Comparison of ENCODE assay signal across 9 cellular contexts in genomic region chr4:112473985-112474384, GRCh38. TPM values are rescaled to one million over a fixed set of nuclear protein-coding genes. Genes with fewer than 3 reads are reported as not detected.
"Had no signal": no experiment of that assay in that cellular context is flagged by ENCODE, and none has a peak within 500 bp of the region (broad histone marks: within the 10 kb centered on the region; RNA-seq: fewer than 3 reads in every experiment).

No MANE protein-coding gene starts in this region.

- H3K4me2 ChIP-seq: KMS-11 had no signal

- H3K9ac ChIP-seq: KMS-11 had no signal

- H3K27ac ChIP-seq: HL-60, KMS-11 had no signal

- FAIRE-seq: HepG2, HTR-8/SVneo had no signal

- ATAC-seq: HepG2 had no signal

- DNase-seq: IMR-90, KBM-7, KG1 had no signal

RNA-seq across cellular contexts. Expression of gene NEUROG2, which starts 42.0 kb away (rescaled TPM):
- total RNA-seq: HepG2, HT-29, IMR-90 had no signal
- polyA plus RNA-seq: HepG2, IgD-negative memory B cell, IMR-90 had no signal
